18 cellular contexts compared by ENCODE assay signal in the genomic region with DNA sequence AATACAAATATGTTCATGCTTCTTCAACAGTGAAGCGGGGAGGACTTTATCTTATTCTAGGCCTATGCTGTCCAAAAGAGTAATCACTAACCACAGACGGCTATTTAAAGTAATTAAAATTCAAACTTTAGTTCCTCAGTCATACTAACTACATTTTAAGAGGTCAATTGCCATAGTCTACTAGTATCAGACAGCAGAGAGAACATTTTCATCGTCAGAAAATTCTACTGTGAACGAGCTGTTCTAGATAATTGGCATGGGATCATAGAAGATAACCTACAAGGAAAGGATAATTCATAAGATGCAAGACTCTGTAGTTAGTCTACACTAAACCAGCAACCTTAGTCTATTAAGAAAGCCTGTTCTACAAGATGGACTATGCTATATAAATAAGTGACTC. TPM values are rescaled to one million over a fixed set of nuclear protein-coding genes. Genes with fewer than 3 reads are reported as not detected.
DNase-seq lines count a peak whose midpoint lies in the region; ATAC-seq and TF ChIP-seq lines count a peak whose summit lies in the region.
"Had no signal": no experiment of that assay in that cellular context is flagged by ENCODE, and none has a peak within 500 bp of the region (broad histone marks: within the 10 kb centered on the region; RNA-seq: fewer than 3 reads in every experiment).

No MANE protein-coding gene starts in this region.

- no peaks in the 10 kb centered on the region for H3K79me2 ChIP-seq in ACC112 (ENCODE audit: control insufficient read depth, insufficient read depth, low read length, unreplicated experiment)

- H3K4me3 ChIP-seq in ACC112 (ENCODE audit: low read depth, low read length) (no peak overlapping the region), epithelial cell of esophagus (ENCODE audit: low read length) (no peak overlapping the region), heart right ventricle (no peak overlapping the region)
- H3K4me3 ChIP-seq: GM23248, HAP-1 had no signal

- no peaks in the 10 kb centered on the region for H3K36me3 ChIP-seq in ACC112 (ENCODE audit: insufficient read depth, low read length)
- no peaks in the 10 kb centered on the region for H3K36me3 ChIP-seq in heart right ventricle
- H3K36me3 ChIP-seq: HAP-1 had no signal

- DNase-seq in epithelial cell of esophagus (ENCODE audit: low read depth) (peak; percentile 25), heart right ventricle (no peak), renal cortical epithelial cell (ENCODE audit: low read depth) (peak; percentile 8), head of caudate nucleus (no peak), NCI-H345 treated with DMSO at 0.1 percent for 48 hours (lab: John Stamatoyannopoulos, UW; ENCODE audit: unreplicated experiment) (no peak), AG08395 (ENCODE audit: low spot score) (no peak)
- DNase-seq: ACHN; AML-193; Caco-2; CD4-positive, alpha-beta T cell; GM23248 had no signal

- intact Hi-C loops in heart right ventricle (cut with DNase I) (no loop called here), head of caudate nucleus (cut with DNase I) (no loop called here)

- 40 to 42% methylated on average over 4 of the region's 4 CpGs for WGBS in heart right ventricle, 2 donors

- H3K4me1 ChIP-seq in ACC112 (ENCODE audit: control insufficient read depth, insufficient read depth, low read length, unreplicated experiment): no peaks in the 10 kb centered on the region
- peaks cover 0 to 26% (median 15%) of the 10 kb centered on the region in 9 donors for H3K4me1 ChIP-seq in heart right ventricle
- H3K4me1 ChIP-seq: HAP-1 had no signal

- H3K27me3 ChIP-seq in ACC112 (ENCODE audit: insufficient read depth, low read length): no peaks in the 10 kb centered on the region
- no peaks in the 10 kb centered on the region for H3K27me3 ChIP-seq in heart right ventricle

- no peak overlapping the region for H3K27ac ChIP-seq in ACC112 (ENCODE audit: low read depth, low read length)
- peak overlapping the region in 6 of 10 donors; percentile 17 to 58 (median 40) for H3K27ac ChIP-seq in heart right ventricle
- H3K27ac ChIP-seq: C4-2B, GM23248 had no signal

- H3K9me3 ChIP-seq in heart right ventricle: peaks cover 0 to 7% (median 0%) of the 10 kb centered on the region in 11 donors
- H3K9me3 ChIP-seq: Caco-2, HAP-1 had no signal

- no peak for TF ChIP-seq CTCF in epithelial cell of esophagus (IDR thresholded peaks at IDR 0.05; ENCODE audit: insufficient read depth, low read depth, low read length, missing control alignments)
- TF ChIP-seq CTCF in heart right ventricle (IDR thresholded peaks at IDR 0.05): no peak

- ATAC-seq in heart right ventricle: peak in 7 of 8 donors; percentile 23 to 74 (median 49)
- ATAC-seq: HepG2 had no signal

- H2AFZ ChIP-seq in ACC112 (ENCODE audit: low read length, unreplicated experiment): peak overlapping the region; percentile 38
- H2AFZ ChIP-seq: GM23248 had no signal

RNA-seq across cellular contexts. Expression of gene PRKN, which starts 44.4 kb away (rescaled TPM):
- 10 to 100 TPM; 21.4 to 27.7 (median 26.4) TPM for total RNA-seq in heart right ventricle
- polyA plus RNA-seq in heart right ventricle: 1 to 10 TPM; 2.3 to 8.3 TPM
- 3.6 and 3.8 TPM in 2 replicates for total RNA-seq in renal cortical epithelial cell

RNA-seq across cellular contexts. Expression of gene PACRG, which starts 44.6 kb away (rescaled TPM):
- total RNA-seq in heart right ventricle (10 to 100 TPM in 6 of 10 donors, 1 to 10 TPM in 4; 7.1 to 34.6 (median 10.3) TPM), renal cortical epithelial cell (2.5 TPM in 1 of 2 replicates, not detected in the other)
- polyA plus RNA-seq in heart right ventricle: 1 to 10 TPM; 2.1 to 5.3 TPM
- total RNA-seq: A172, Caco-2, GM23248, H4 had no signal
- polyA plus RNA-seq: GM23248, HepG2, IgD-negative memory B cell had no signal

Comparison
In these comparisons a context has a peak if more than half of its experiments do, and no peak if none do; other contexts are left out.
1. DNase-seq: peak in epithelial cell of esophagus (single experiment) and renal cortical epithelial cell (single experiment); none in heart right ventricle (0 of 2), head of caudate nucleus (0 of 42), NCI-H345 treated with DMSO at 0.1 percent for 48 hours (single experiment) and AG08395 (single experiment).